Comparison of ENCODE assay signal across 23 cellular contexts in the genomic region with DNA sequence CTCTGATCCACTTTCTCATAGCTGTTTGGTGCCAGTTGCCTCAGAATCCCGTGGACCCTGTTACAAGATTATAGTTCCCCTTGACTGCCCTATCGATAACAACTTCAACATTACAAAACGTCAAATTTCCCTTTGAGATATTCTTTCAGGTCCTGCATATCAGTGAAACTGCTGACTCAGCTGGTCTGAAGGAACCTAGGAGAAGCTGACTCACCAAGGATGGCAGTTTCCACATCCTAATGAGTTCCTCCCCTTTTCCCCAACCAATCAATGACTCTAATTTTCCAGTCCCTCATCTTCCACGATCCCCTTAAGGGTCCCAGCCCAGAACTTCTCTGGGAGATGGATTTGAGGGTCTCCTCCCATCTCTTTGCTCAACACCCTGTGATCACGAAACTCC. TPM values are rescaled to one million over a fixed set of nuclear protein-coding genes. Genes with fewer than 3 reads are reported as not detected.
DNase-seq lines count a peak whose midpoint lies in the region; ATAC-seq, FAIRE-seq and TF ChIP-seq lines count a peak whose summit lies in the region.
"Had no signal": no experiment of that assay in that cellular context is flagged by ENCODE, and none has a peak within 500 bp of the region (broad histone marks: within the 10 kb centered on the region; RNA-seq: fewer than 3 reads in every experiment).

No MANE protein-coding gene starts in this region.

- TF ChIP-seq RAD21 in K562 (CRISPR knock-in tag; conservative IDR thresholded peaks at IDR 0.05 in 1 of 2, IDR thresholded peaks at IDR 0.05 in 1 of 2) (no peak), SK-N-SH (IDR thresholded peaks at IDR 0.05; ENCODE audit: low read length) (no peak)

- H3K4me1 Mint-ChIP-seq in MCF 10A (ENCODE audit: insufficient read depth, unreplicated experiment) (peaks cover 7% of the 10 kb centered on the region), nephron progenitor cell (peaks cover 12% of the 10 kb centered on the region)

- TF ChIP-seq CTCF in MCF 10A (IDR thresholded peaks at IDR 0.05; ENCODE audit: unreplicated experiment) (no peak), breast epithelium (IDR thresholded peaks at IDR 0.05) (no peak), K562 (IDR thresholded peaks at IDR 0.05 in 2 of 3, conservative IDR thresholded peaks at IDR 0.05 in 1 of 3; ENCODE audit: insufficient read depth in 2 of 3, low read depth in 1 of 3, low read length in 3 of 3) (no peak), esophagus muscularis mucosa (IDR thresholded peaks at IDR 0.05) (no peak), nephron progenitor cell (IDR thresholded peaks at IDR 0.05) (no peak), SK-N-SH (IDR thresholded peaks at IDR 0.05) (no peak)

- no peaks in the 10 kb centered on the region for H3K9me3 ChIP-seq in breast epithelium
- H3K9me3 ChIP-seq in K562 (replicated peaks; ENCODE audit: control insufficient read depth, insufficient read depth, low read depth, low read length) = no peaks in the 10 kb centered on the region
- H3K9me3 ChIP-seq in esophagus muscularis mucosa = no peaks in the 10 kb centered on the region
- H3K9me3 ChIP-seq in SK-N-SH = no peaks in the 10 kb centered on the region

- BruUV-seq in MCF 10A (replicated peaks; lab: Mats Ljungman, UMichigan) (no TSS peak), K562 (replicated peaks; lab: Mats Ljungman, UMichigan) (no TSS peak)

- no peak overlapping the region for H3K27ac Mint-ChIP-seq in MCF 10A (ENCODE audit: low read depth, unreplicated experiment)
- H3K27ac Mint-ChIP-seq in nephron progenitor cell = no peak overlapping the region
- H3K27ac Mint-ChIP-seq: CD4-positive, alpha-beta T cell had no signal

- intact Hi-C loops in MCF 10A (cut with micrococcal nuclease) = no loop called here
- intact Hi-C loops in breast epithelium (cut with DNase I; ENCODE audit: low total_unique reads) = no loop called here
- intact Hi-C loops in K562 (cut with micrococcal nuclease) = no loop called here
- intact Hi-C loops in esophagus muscularis mucosa (cut with DNase I) = no loop called here

- 0% methylated on average over 5 of the region's 5 CpGs for WGBS in K562 (ENCODE audit: insufficient coverage, low coverage, missing lambda C conversion rate)
- WGBS in esophagus muscularis mucosa = 78% methylated on average over 5 of the region's 5 CpGs
- 9% methylated on average over 5 of the region's 5 CpGs for WGBS in SK-N-SH (ENCODE audit: low lambda C conversion rate)

- CTCF ChIA-PET in MCF 10A (lab: Yijun Ruan, JAX) = interaction anchor here (1.7 to 10.7 kb wide), 2 partner anchors 70 to 198 kb away, joined by 5 to 347 read pairs; no protein-coding TSS in a partner anchor
- CTCF ChIA-PET in K562 (lab: Yijun Ruan, JAX; ENCODE audit: low intra/inter-chr PET ratio) = no interaction called here
- CTCF ChIA-PET in SK-N-SH (lab: Yijun Ruan, JAX) = no interaction called here

- FAIRE-seq in K562 (lab: Jason Lieb, UNC) = no peak
- FAIRE-seq: A204.1 had no signal

- 0 out of 2 replicates have a peak, but pooled peaks cover 3% of the 10 kb centered on the region for H4K20me1 ChIP-seq in K562 (replicated peaks; ENCODE audit: control insufficient read depth, insufficient read depth, low read length)
- no peaks in the 10 kb centered on the region for H4K20me1 ChIP-seq in SK-N-SH (ENCODE audit: insufficient read depth)

- H3K4me1 ChIP-seq in breast epithelium = no peaks in the 10 kb centered on the region
- H3K4me1 ChIP-seq in K562 (replicated peaks in 1 of 2; ENCODE audit: control insufficient read depth in 2 of 2, insufficient read depth in 2 of 2, low read length in 2 of 2) = no peaks in the 10 kb centered on the region
- H3K4me1 ChIP-seq in esophagus muscularis mucosa = no peaks in the 10 kb centered on the region
- no peaks in the 10 kb centered on the region for H3K4me1 ChIP-seq in SK-N-SH (ENCODE audit: control insufficient read depth in 1 of 2, insufficient read depth in 2 of 2, low read depth in 1 of 2, low read length in 1 of 2)
- H3K4me1 ChIP-seq: Caco-2 had no signal

- no peak overlapping the region for H2AFZ ChIP-seq in K562 (ENCODE audit: low read depth, low read length)
- no peak overlapping the region for H2AFZ ChIP-seq in SK-N-SH (ENCODE audit: low read depth)

- DNase-seq in MCF 10A (ENCODE audit: unreplicated experiment) (peak; percentile 36), breast epithelium (ENCODE audit: low spot score in 2 of 2) (no peak), K562 (ENCODE audit: extremely low read depth in 1 of 4, low spot score in 3 of 4) (peak in 1 of 4 experiments; percentile 9), esophagus muscularis mucosa (ENCODE audit: extremely low spot score) (peak; percentile 62), nephron progenitor cell (no peak), SK-N-SH (no peak)
- DNase-seq: Caco-2; CD4-positive, alpha-beta T cell; GDM1; GOT3; KBM-7; NCI-H1092; NCI-H1436 treated with DMSO at 0.1 percent for 48 hours; NCI-H2029; NCI-H2171; NCI-H526; PC-3; SIG-M5 had no signal

- H3K27me3 Mint-ChIP-seq in MCF 10A (ENCODE audit: insufficient read depth, unreplicated experiment) (no peaks in the 10 kb centered on the region), nephron progenitor cell (ENCODE audit: low read depth, poor library complexity) (peaks cover 8% of the 10 kb centered on the region)

- no peaks in the 10 kb centered on the region for H3K9me2 ChIP-seq in SK-N-SH

- peaks cover 0 to 7% of the 10 kb centered on the region in 2 donors for H3K27me3 ChIP-seq in breast epithelium
- H3K27me3 ChIP-seq in K562 (ENCODE audit: control insufficient read depth in 2 of 2, insufficient read depth in 2 of 2, low read length in 2 of 2) = peaks cover 12 to 24% of the 10 kb centered on the region in 2 experiments; a peak in 3 of 5 replicates
- peaks cover 0 to 69% (median 0%) of the 10 kb centered on the region in 4 donors for H3K27me3 ChIP-seq in esophagus muscularis mucosa
- peaks cover 56% of the 10 kb centered on the region for H3K27me3 ChIP-seq in SK-N-SH (ENCODE audit: insufficient read depth)

- H3F3A ChIP-seq in SK-N-SH (replicated peaks; ENCODE audit: insufficient read depth) = no peaks in the 10 kb centered on the region

- H3K4me3 Mint-ChIP-seq in MCF 10A (ENCODE audit: unreplicated experiment) (no peak overlapping the region), nephron progenitor cell (no peak overlapping the region)
- H3K4me3 Mint-ChIP-seq: CD4-positive, alpha-beta T cell had no signal

- TF ChIP-seq EP300 in K562 (IDR thresholded peaks at IDR 0.05; ENCODE audit: low read length) (no peak), esophagus muscularis mucosa (IDR thresholded peaks at IDR 0.05) (no peak), SK-N-SH (IDR thresholded peaks at IDR 0.05; ENCODE audit: borderline replicate concordance in 1 of 2, low read depth in 1 of 2, low read length in 1 of 2) (no peak)

- POLR2A ChIA-PET in MCF 10A (lab: Yijun Ruan, JAX) = interaction anchor here (0.5 to 0.6 kb wide), 2 partner anchors 100 to 693 kb away, joined by 3 read pairs; no protein-coding TSS in a partner anchor
- POLR2A ChIA-PET in K562 (lab: Yijun Ruan, JAX) = interaction anchor here (0.6 kb wide), 1 partner anchor 53 kb away, joined by 3 read pairs; no protein-coding TSS in a partner anchor
- POLR2A ChIA-PET in SK-N-SH (lab: Yijun Ruan, JAX) = no interaction called here

- H3K79me2 ChIP-seq in K562 (ENCODE audit: control insufficient read depth, insufficient read depth, low read length) = no peaks in the 10 kb centered on the region
- no peaks in the 10 kb centered on the region for H3K79me2 ChIP-seq in SK-N-SH (ENCODE audit: insufficient read depth)

- ATAC-seq in K562 (no peak), GM19023 (IDR thresholded peaks at IDR 0.05; ENCODE audit: unreplicated experiment) (no peak)
- ATAC-seq: PC-3 had no signal

- H3K9me3 Mint-ChIP-seq in MCF 10A (ENCODE audit: unreplicated experiment) = no peaks in the 10 kb centered on the region
- H3K9me3 Mint-ChIP-seq in nephron progenitor cell = no peaks in the 10 kb centered on the region
- H3K9me3 Mint-ChIP-seq: CD4-positive, alpha-beta T cell had no signal

- TF ChIP-seq POLR2A in breast epithelium (IDR thresholded peaks at IDR 0.05) (no peak), K562 (conservative IDR thresholded peaks at IDR 0.05) (no peak), esophagus muscularis mucosa (IDR thresholded peaks at IDR 0.05; ENCODE audit: low read depth) (no peak)

- H3K9me1 ChIP-seq in K562 (ENCODE audit: control insufficient read depth, insufficient read depth, low read length) = no peaks in the 10 kb centered on the region

- in situ Hi-C loops in K562 (cut with MboI) = no loop called here

- H3K36me3 Mint-ChIP-seq in MCF 10A (ENCODE audit: insufficient read depth, unreplicated experiment) (no peaks in the 10 kb centered on the region), nephron progenitor cell (ENCODE audit: low read depth) (no peaks in the 10 kb centered on the region)

- H3K4me2 ChIP-seq in K562 (ENCODE audit: insufficient read depth, low read length) (no peak overlapping the region), SK-N-SH (no peak overlapping the region)

- H3K4me3 ChIP-seq in breast epithelium (no peak overlapping the region), K562 (no peak overlapping the region), esophagus muscularis mucosa (no peak overlapping the region), SK-N-SH (ENCODE audit: low read depth in 2 of 2, low read length in 1 of 2) (no peak overlapping the region)

- H3K27ac ChIP-seq in breast epithelium = no peak overlapping the region
- no peak overlapping the region for H3K27ac ChIP-seq in K562 (ENCODE audit: extremely low read depth, low read depth, low read length)
- H3K27ac ChIP-seq in esophagus muscularis mucosa (replicated peaks in 1 of 4) = no peak overlapping the region
- H3K27ac ChIP-seq in SK-N-SH (ENCODE audit: low read depth in 2 of 2, low read length in 1 of 2) = no peak overlapping the region
- H3K27ac ChIP-seq: RWPE1 had no signal

- no peaks in the 10 kb centered on the region for H3K36me3 ChIP-seq in breast epithelium
- no peaks in the 10 kb centered on the region for H3K36me3 ChIP-seq in K562 (ENCODE audit: control insufficient read depth, insufficient read depth, low read length)
- no peaks in the 10 kb centered on the region for H3K36me3 ChIP-seq in esophagus muscularis mucosa
- no peaks in the 10 kb centered on the region for H3K36me3 ChIP-seq in SK-N-SH (replicated peaks in 1 of 2; ENCODE audit: control insufficient read depth in 1 of 2, insufficient read depth in 2 of 2, low read length in 1 of 2)

- H3K9ac ChIP-seq in K562 (ENCODE audit: insufficient read depth in 1 of 2, low read depth in 2 of 2, low read length in 2 of 2) (no peak overlapping the region), SK-N-SH (no peak overlapping the region)

RNA-seq across cellular contexts. Expression of a gene that starts 27.6 kb away (rescaled TPM):
- 1.6 and 2.3 TPM in 2 replicates for total RNA-seq in MCF 10A (2022)
- 10 to 100 TPM in 1 of 3 donors, 1 to 10 TPM in 2; 6.6 to 15.4 (median 7.5) TPM for total RNA-seq in breast epithelium
- total RNA-seq in K562 (2011; cell fraction: chromatin; rRNA removed; ENCODE audit: low replicate concordance) = 0.42 TPM in 1 of 2 replicates, not detected in the other
- total RNA-seq in K562 (2011; cell fraction: nucleolus; rRNA removed) = 0.39 TPM in 1 of 2 replicates, not detected in the other
- 0.29 TPM in 1 of 2 replicates, not detected in the other for total RNA-seq in K562 (2011; cell fraction: nucleoplasm; rRNA removed)
- total RNA-seq in K562 (2014; rRNA removed) = not detected in 2 replicates
- under 0.01 TPM in 1 of 2 replicates, not detected in the other for total RNA-seq in K562 (2014; rRNA removed; fragmentation: Illumina TruSeq; extraction: Trizol)
- not detected in 2 replicates for total RNA-seq in K562 (2015; rRNA removed; fragmentation: Illumina TruSeq; extraction: Trizol)
- 0.04 TPM in 1 of 2 replicates, not detected in the other for total RNA-seq in K562 (2021)
- polyA plus RNA-seq in K562 (2011; rRNA removed) = 0.01 and 0.10 TPM in 2 replicates
- 0.06 TPM in 1 of 2 replicates, not detected in the other for polyA plus RNA-seq in K562 (2011; cell fraction: cytosol; rRNA removed)
- not detected in 2 replicates for polyA plus RNA-seq in K562 (2011; cell fraction: nucleus; rRNA removed)
- polyA plus RNA-seq in K562 (2012) = 0.10 and 0.15 TPM in 2 replicates
- not detected in 2 replicates for polyA plus RNA-seq in K562 (2014; fragmentation: Illumina TruSeq; extraction: Trizol)
- polyA plus RNA-seq in K562 (2014; fragmentation: Nextera tagmentation; extraction: Ambion mirVana) = under 1 TPM; 0.01 TPM
- not detected in 2 replicates for polyA plus RNA-seq in K562 (2014; rRNA removed)
- polyA minus RNA-seq in K562 (2011; rRNA and poly(A)+ RNA removed) = 0.03 and 0.14 TPM in 2 replicates
- 1.4 TPM in 1 of 2 replicates, not detected in the other for polyA minus RNA-seq in K562 (2011; cell fraction: cytosol; rRNA and poly(A)+ RNA removed)
- polyA minus RNA-seq in K562 (2011; cell fraction: nucleus; rRNA and poly(A)+ RNA removed) = not detected in 2 replicates
- total RNA-seq in esophagus muscularis mucosa = 10 to 100 TPM; 13.3 to 22.0 (median 19.9) TPM
- polyA plus RNA-seq in SK-N-SH (2012; rRNA removed) = 0.08 and 0.13 TPM in 2 replicates
- polyA plus RNA-seq in SK-N-SH (2012; cell fraction: cytosol; rRNA removed) = 0.03 and 0.07 TPM in 2 replicates
- polyA plus RNA-seq in SK-N-SH (2012; cell fraction: nucleus; rRNA removed) = 0.01 and 0.06 TPM in 2 replicates

RNA-seq across cellular contexts. Expression of a gene that starts 52.0 kb away (rescaled TPM):
- not detected in 2 replicates for total RNA-seq in MCF 10A (2022)
- total RNA-seq in breast epithelium = not detected
- total RNA-seq in K562 (2011; cell fraction: chromatin; rRNA removed; ENCODE audit: low replicate concordance) = not detected in 2 replicates
- total RNA-seq in K562 (2011; cell fraction: nucleolus; rRNA removed) = not detected in 2 replicates
- not detected in 2 replicates for total RNA-seq in K562 (2011; cell fraction: nucleoplasm; rRNA removed)
- not detected in 2 replicates for total RNA-seq in K562 (2014; rRNA removed)
- not detected in 2 replicates for total RNA-seq in K562 (2014; rRNA removed; fragmentation: Illumina TruSeq; extraction: Trizol)
- not detected in 2 replicates for total RNA-seq in K562 (2015; rRNA removed; fragmentation: Illumina TruSeq; extraction: Trizol)
- not detected in 2 replicates for total RNA-seq in K562 (2021)
- not detected in 2 replicates for polyA plus RNA-seq in K562 (2011; rRNA removed)
- not detected in 2 replicates for polyA plus RNA-seq in K562 (2011; cell fraction: cytosol; rRNA removed)
- not detected in 2 replicates for polyA plus RNA-seq in K562 (2011; cell fraction: nucleus; rRNA removed)
- polyA plus RNA-seq in K562 (2012) = not detected in 2 replicates
- not detected in 2 replicates for polyA plus RNA-seq in K562 (2014; fragmentation: Illumina TruSeq; extraction: Trizol)
- not detected for polyA plus RNA-seq in K562 (2014; fragmentation: Nextera tagmentation; extraction: Ambion mirVana)
- not detected in 2 replicates for polyA plus RNA-seq in K562 (2014; rRNA removed)
- not detected in 2 replicates for polyA minus RNA-seq in K562 (2011; rRNA and poly(A)+ RNA removed)
- not detected in 2 replicates for polyA minus RNA-seq in K562 (2011; cell fraction: cytosol; rRNA and poly(A)+ RNA removed)
- not detected in 2 replicates for polyA minus RNA-seq in K562 (2011; cell fraction: nucleus; rRNA and poly(A)+ RNA removed)
- not detected for total RNA-seq in esophagus muscularis mucosa
- not detected in 2 replicates for polyA plus RNA-seq in SK-N-SH (2012; rRNA removed)
- not detected in 2 replicates for polyA plus RNA-seq in SK-N-SH (2012; cell fraction: cytosol; rRNA removed)
- not detected in 2 replicates for polyA plus RNA-seq in SK-N-SH (2012; cell fraction: nucleus; rRNA removed)
- total RNA-seq: Caco-2; CD4-positive, alpha-beta T cell; Daoy; PC-3 had no signal
- polyA plus RNA-seq: BJ had no signal

Comparison
In these comparisons a context has a peak if more than half of its experiments do, and no peak if none do; other contexts are left out.
1. DNase-seq: peak in MCF 10A (single experiment) and esophagus muscularis mucosa (single experiment); none in breast epithelium (0 of 2), nephron progenitor cell (single experiment) and SK-N-SH (single experiment).